ENCODE assay signal across 11 cellular contexts in genomic region chr1:54973205-54973921, GRCh38. TPM values are rescaled to one million over a fixed set of nuclear protein-coding genes. Genes with fewer than 3 reads are reported as not detected.
DNase-seq lines count a peak whose midpoint lies in the region; ATAC-seq, FAIRE-seq and TF ChIP-seq lines count a peak whose summit lies in the region.
"Had no signal": no experiment of that assay in that cellular context is flagged by ENCODE, and none has a peak within 500 bp of the region (broad histone marks: within the 10 kb centered on the region; RNA-seq: fewer than 3 reads in every experiment).

No MANE protein-coding gene starts in this region.

- no peaks in the 10 kb centered on the region for H3K9me3 Mint-ChIP-seq in activated T-helper 2 cell treated with anti-CD3 and anti-CD28 coated beads, Interferon-gamma antibody, Interleukin-2, Interleukin-4, amounts not matched to agents 10 μg/mL and 5 μg/mL and 100 μg/mL, durations not matched to agents 14 hours and 24 hours and 36 hours
- H3K9me3 Mint-ChIP-seq: mesothelial cell of epicardium had no signal

- no peak overlapping the region for H3K27ac Mint-ChIP-seq in activated T-helper 2 cell treated with anti-CD3 and anti-CD28 coated beads, Interferon-gamma antibody, Interleukin-2, Interleukin-4, amounts not matched to agents 10 μg/mL and 5 μg/mL and 100 μg/mL, durations not matched to agents 14 hours and 24 hours and 36 hours
- H3K27ac Mint-ChIP-seq: mesothelial cell of epicardium had no signal

- H3K4me3 ChIP-seq in A549, result no peak overlapping the region
- H3K4me3 ChIP-seq in mammary epithelial cell (replicated peaks in 1 of 3; ENCODE audit: insufficient read depth in 1 of 3, low read depth in 2 of 3, low read length in 3 of 3), result no peak overlapping the region
- H3K4me3 ChIP-seq: SJSA1 had no signal

- peak overlapping the region; percentile 45 for H2AFZ ChIP-seq in mammary epithelial cell (ENCODE audit: low read depth, low read length)

- H4K20me1 ChIP-seq in mammary epithelial cell (ENCODE audit: insufficient read depth, low read length), result no peaks in the 10 kb centered on the region

- H3K36me3 ChIP-seq in mammary epithelial cell (ENCODE audit: insufficient read depth, low read length), result no peaks in the 10 kb centered on the region
- H3K36me3 ChIP-seq: SJSA1 had no signal

- no peaks in the 10 kb centered on the region for H3K36me3 Mint-ChIP-seq in activated T-helper 2 cell treated with anti-CD3 and anti-CD28 coated beads, Interferon-gamma antibody, Interleukin-2, Interleukin-4, amounts not matched to agents 10 μg/mL and 5 μg/mL and 100 μg/mL, durations not matched to agents 14 hours and 24 hours and 36 hours (ENCODE audit: low read depth)
- H3K36me3 Mint-ChIP-seq: mesothelial cell of epicardium had no signal

- no peaks in the 10 kb centered on the region for H3K79me2 ChIP-seq in mammary epithelial cell (ENCODE audit: insufficient read depth, low read length)

- intact Hi-C loops in mammary epithelial cell (cut with micrococcal nuclease), result loop anchor here (1.0 kb wide), 1 partner anchor 49 kb away; no protein-coding TSS in a partner anchor
- intact Hi-C loops in activated T-helper 2 cell treated with anti-CD3 and anti-CD28 coated beads, Interferon-gamma antibody, Interleukin-2, Interleukin-4, amounts not matched to agents 10 μg/mL and 5 μg/mL and 100 μg/mL, durations not matched to agents 14 hours and 24 hours and 36 hours (cut with micrococcal nuclease), result no loop called here

- peaks cover 33% of the 10 kb centered on the region for H3K27me3 Mint-ChIP-seq in activated T-helper 2 cell treated with anti-CD3 and anti-CD28 coated beads, Interferon-gamma antibody, Interleukin-2, Interleukin-4, amounts not matched to agents 10 μg/mL and 5 μg/mL and 100 μg/mL, durations not matched to agents 14 hours and 24 hours and 36 hours (ENCODE audit: low read depth)

- 37% methylated on average over 5 of the region's 5 CpGs for WGBS in A549 (ENCODE audit: missing lambda C conversion rate)
- 25% methylated on average over 5 of the region's 5 CpGs for WGBS in mammary epithelial cell (ENCODE audit: low coverage, missing lambda C conversion rate)

- H3K27ac ChIP-seq in A549 (no peak overlapping the region), mammary epithelial cell (ENCODE audit: insufficient read depth, low read depth, low read length) (no peak overlapping the region)
- H3K27ac ChIP-seq: SJSA1 had no signal

- peaks cover 5% of the 10 kb centered on the region for H3K4me1 Mint-ChIP-seq in activated T-helper 2 cell treated with anti-CD3 and anti-CD28 coated beads, Interferon-gamma antibody, Interleukin-2, Interleukin-4, amounts not matched to agents 10 μg/mL and 5 μg/mL and 100 μg/mL, durations not matched to agents 14 hours and 24 hours and 36 hours (ENCODE audit: low read depth)

- ATAC-seq in A549 (peak; percentile 83 to 89; a peak in 5 of 6 replicates), HG03469 (IDR thresholded peaks at IDR 0.05; ENCODE audit: unreplicated experiment) (no peak)

- no peak for FAIRE-seq in A549 (lab: Jason Lieb, UNC)

- dilution Hi-C loops in mammary epithelial cell (cut with HindIII; ENCODE audit: low sequenced_read_pairs), result no loop called here

- no peak overlapping the region for H3K4me3 Mint-ChIP-seq in activated T-helper 2 cell treated with anti-CD3 and anti-CD28 coated beads, Interferon-gamma antibody, Interleukin-2, Interleukin-4, amounts not matched to agents 10 μg/mL and 5 μg/mL and 100 μg/mL, durations not matched to agents 14 hours and 24 hours and 36 hours (ENCODE audit: low read depth)
- H3K4me3 Mint-ChIP-seq: mesothelial cell of epicardium had no signal

- BruUV-seq in mammary epithelial cell (replicated peaks; lab: Mats Ljungman, UMichigan), result no TSS peak

- in situ Hi-C loops in mammary epithelial cell (cut with MboI; ENCODE audit: low sequenced_read_pairs in 2 of 2), result no loop called here

- H3K27me3 ChIP-seq in mammary epithelial cell (ENCODE audit: insufficient read depth, low read length), result no peaks in the 10 kb centered on the region
- H3K27me3 ChIP-seq: SJSA1 had no signal

- peak; percentile 37 for TF ChIP-seq CTCF in A549 (IDR thresholded peaks at IDR 0.05)
- peak; percentile 31 to 59 for TF ChIP-seq CTCF in mammary epithelial cell (conservative IDR thresholded peaks at IDR 0.05 in 1 of 2, IDR thresholded peaks at IDR 0.05 in 1 of 2; ENCODE audit: extremely low read depth in 1 of 2, insufficient read depth in 1 of 2, low read depth in 1 of 2, low read length in 2 of 2)

- peaks cover 22% of the 10 kb centered on the region for H3K4me1 ChIP-seq in A549
- peaks cover 33% of the 10 kb centered on the region for H3K4me1 ChIP-seq in mammary epithelial cell (ENCODE audit: insufficient read depth, low read length)

- TF ChIP-seq EP300 in A549 (IDR thresholded peaks at IDR 0.05), result no peak

- TF ChIP-seq RAD21 in A549 (conservative IDR thresholded peaks at IDR 0.05 in 1 of 2, IDR thresholded peaks at IDR 0.05 in 1 of 2), result peak; percentile 19 to 27; a peak in 1 of 5 replicates

- POLR2A ChIA-PET in A549 (lab: Yijun Ruan, JAX), result no interaction called here

- DNase-seq in A549 (ENCODE audit: low read depth in 1 of 2, low spot score in 1 of 2) (peak; percentile 24 to 44), HT1080 (ENCODE audit: low read depth) (peak; percentile 27), mammary epithelial cell (no peak), left kidney (ENCODE audit: low read depth, low spot score) (peak; percentile 76), DMS153 treated with DMSO at 0.1 percent for 48 hours (lab: John Stamatoyannopoulos, UW; ENCODE audit: unreplicated experiment) (no peak), NCI-H1436 treated with DMSO at 0.1 percent for 48 hours (lab: John Stamatoyannopoulos, UW) (no peak)
- DNase-seq in activated T-helper 2 cell treated with anti-CD3 and anti-CD28 coated beads, Interferon-gamma antibody, Interleukin-2, Interleukin-4, amounts not matched to agents 10 μg/mL and 5 μg/mL and 100 μg/mL, durations not matched to agents 14 hours and 24 hours and 36 hours (ENCODE audit: low spot score), result no peak

- H3K9me3 ChIP-seq in A549 (no peaks in the 10 kb centered on the region), mammary epithelial cell (replicated peaks; ENCODE audit: insufficient read depth, low read length) (no peaks in the 10 kb centered on the region)
- H3K9me3 ChIP-seq: SJSA1 had no signal

- no peak overlapping the region for H3K9ac ChIP-seq in mammary epithelial cell (ENCODE audit: insufficient read depth, low read length)

- TF ChIP-seq POLR2A in A549 (IDR thresholded peaks at IDR 0.05; ENCODE audit: low read length), result no peak

- H3K4me2 ChIP-seq in A549, result peak overlapping the region; percentile 30; the same call in 1 of the 3 replicates
- H3K4me2 ChIP-seq in mammary epithelial cell (ENCODE audit: insufficient read depth, low read depth, low read length), result no peak overlapping the region

- CTCF ChIA-PET in A549 (lab: Yijun Ruan, JAX), result interaction anchor here (1.1 to 3.1 kb wide), 8 partner anchors 11 to 42 kb away, joined by 3 to 15 read pairs (median 4); no protein-coding TSS in a partner anchor
- CTCF ChIA-PET in mammary epithelial cell (lab: Charles Lee; ENCODE audit: low non-redundant PET), result no interaction called here

TF ChIP-seq in A549, 52 proteins besides CTCF, POLR2A, EP300 and RAD21:
- TF ChIP-seq FOSL2 (IDR thresholded peaks at IDR 0.05), result no peak
- no peak for TF ChIP-seq FOSL2 (CRISPR knock-in tag; IDR thresholded peaks at IDR 0.05)
- TF ChIP-seq CEBPB (IDR thresholded peaks at IDR 0.05), result peak in 1 of 2 experiments; percentile 71; a peak in 2 of 4 replicates

RNA-seq across cellular contexts. Expression of gene TMEM61, which starts 7.1 kb away (rescaled TPM):
- polyA plus RNA-seq in A549 (2011; rRNA removed) (0.06 and 0.15 TPM in 2 replicates), A549 (2017; fragmentation: RNase III; extraction: RNeasy Plus Mini Kit Qiagen cat#74134 plus additional on column Dnase treatment) (0.10 to 0.12 TPM in 2 of 3 replicates, not detected in the other), mammary epithelial cell (0.78 TPM)
- 0.05 TPM in 2 replicates for polyA plus RNA-seq in A549 (2012; cell fraction: cytosol; rRNA removed)
- polyA plus RNA-seq in A549 (2012; cell fraction: nucleus; rRNA removed), result 0.06 TPM in 1 of 2 replicates, not detected in the other
- polyA minus RNA-seq in A549 (2011; rRNA and poly(A)+ RNA removed), result not detected in 2 replicates
- total RNA-seq in HT1080 (2014; rRNA removed; shearing (Covaris generic)), result not detected in 2 replicates
- polyA plus RNA-seq in HT1080 (2015; cell fraction: cytosol; rRNA removed), result not detected in 2 replicates
- not detected in 2 replicates for polyA plus RNA-seq in HT1080 (2015; cell fraction: nucleus; rRNA removed)
- 1 to 10 TPM; 1.3 to 1.8 TPM for total RNA-seq in mammary epithelial cell
- polyA minus RNA-seq in mammary epithelial cell, result 8.6 TPM
- total RNA-seq in activated T-helper 2 cell treated with anti-CD3 and anti-CD28 coated beads, Interferon-gamma antibody, Interleukin-2, Interleukin-4, amounts not matched to agents 10 μg/mL and 5 μg/mL and 100 μg/mL, durations not matched to agents 14 hours and 24 hours and 36 hours, result 0.16 TPM in 1 of 2 replicates, not detected in the other
- total RNA-seq: Daoy, SJSA1 had no signal

RNA-seq across cellular contexts. Expression of gene BSND, which starts 25.4 kb away (rescaled TPM):
- polyA plus RNA-seq in A549 (2011; rRNA removed), result not detected in 2 replicates
- polyA plus RNA-seq in A549 (2012; cell fraction: cytosol; rRNA removed), result not detected in 2 replicates
- not detected in 2 replicates for polyA plus RNA-seq in A549 (2012; cell fraction: nucleus; rRNA removed)
- not detected in 3 replicates for polyA plus RNA-seq in A549 (2017; fragmentation: RNase III; extraction: RNeasy Plus Mini Kit Qiagen cat#74134 plus additional on column Dnase treatment)
- not detected in 2 replicates for polyA minus RNA-seq in A549 (2011; rRNA and poly(A)+ RNA removed)
- not detected in 2 replicates for total RNA-seq in HT1080 (2014; rRNA removed; shearing (Covaris generic))
- 0.01 TPM in 1 of 2 replicates, not detected in the other for polyA plus RNA-seq in HT1080 (2015; cell fraction: cytosol; rRNA removed)
- polyA plus RNA-seq in HT1080 (2015; cell fraction: nucleus; rRNA removed), result not detected in 2 replicates
- not detected for total RNA-seq in mammary epithelial cell
- not detected for polyA plus RNA-seq in mammary epithelial cell
- polyA minus RNA-seq in mammary epithelial cell, result not detected
- not detected in 2 replicates for total RNA-seq in activated T-helper 2 cell treated with anti-CD3 and anti-CD28 coated beads, Interferon-gamma antibody, Interleukin-2, Interleukin-4, amounts not matched to agents 10 μg/mL and 5 μg/mL and 100 μg/mL, durations not matched to agents 14 hours and 24 hours and 36 hours
- total RNA-seq: Daoy, SJSA1 had no signal

Comparison
In these comparisons a context has a peak if more than half of its experiments do, and no peak if none do; other contexts are left out.
1. DNase-seq: peak in A549 (2 of 2), HT1080 (single experiment) and left kidney (single experiment); none in mammary epithelial cell (single experiment), DMS153 treated with DMSO at 0.1 percent for 48 hours (single experiment), NCI-H1436 treated with DMSO at 0.1 percent for 48 hours (single experiment) and activated T-helper 2 cell treated with anti-CD3 and anti-CD28 coated beads, Interferon-gamma antibody, Interleukin-2, Interleukin-4, amounts not matched to agents 10 μg/mL and 5 μg/mL and 100 μg/mL, durations not matched to agents 14 hours and 24 hours and 36 hours (single experiment).